ENCODE assay signal across 1 cellular context in genomic region chr10:79176949-79177602, GRCh38.
TF ChIP-seq lines count a peak whose summit lies in the region.

No MANE protein-coding gene starts in this region.

TF ChIP-seq in HepG2, 621 proteins besides CTCF, POLR2A, EP300 and RAD21 (continued from another document and continues in another):
- TF ChIP-seq, protein P1, sequence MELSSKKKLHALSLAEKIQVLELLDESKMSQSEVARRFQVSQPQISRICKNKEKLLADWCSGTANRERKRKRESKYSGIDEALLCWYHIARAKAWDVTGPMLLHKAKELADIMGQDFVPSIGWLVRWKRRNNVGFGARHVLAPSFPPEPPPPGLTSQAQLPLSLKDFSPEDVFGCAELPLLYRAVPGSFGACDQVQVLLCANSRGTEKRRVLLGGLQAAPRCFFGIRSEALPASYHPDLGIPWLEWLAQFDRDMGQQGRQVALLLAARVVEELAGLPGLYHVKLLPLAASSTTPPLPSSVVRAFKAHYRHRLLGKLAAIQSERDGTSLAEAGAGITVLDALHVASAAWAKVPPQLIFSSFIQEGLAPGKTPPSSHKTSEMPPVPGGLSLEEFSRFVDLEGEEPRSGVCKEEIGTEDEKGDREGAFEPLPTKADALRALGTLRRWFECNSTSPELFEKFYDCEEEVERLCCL (CRISPR knock-in tag; IDR thresholded peaks at IDR 0.05; ENCODE audit: borderline replicate concordance): no peak
- TF ChIP-seq ZNF333 (CRISPR knock-in tag; IDR thresholded peaks at IDR 0.05; ENCODE audit: borderline replicate concordance): no peak
- TF ChIP-seq ZNF343 (CRISPR knock-in tag; IDR thresholded peaks at IDR 0.05): no peak
- TF ChIP-seq HMG20A (CRISPR knock-in tag; IDR thresholded peaks at IDR 0.05; ENCODE audit: borderline replicate concordance): no peak; the same call in 1 of the 2 replicates
- TF ChIP-seq NAIF1 (CRISPR knock-in tag; IDR thresholded peaks at IDR 0.05; ENCODE audit: borderline replicate concordance): no peak; the same call in 1 of the 2 replicates
- TF ChIP-seq, protein P2, sequence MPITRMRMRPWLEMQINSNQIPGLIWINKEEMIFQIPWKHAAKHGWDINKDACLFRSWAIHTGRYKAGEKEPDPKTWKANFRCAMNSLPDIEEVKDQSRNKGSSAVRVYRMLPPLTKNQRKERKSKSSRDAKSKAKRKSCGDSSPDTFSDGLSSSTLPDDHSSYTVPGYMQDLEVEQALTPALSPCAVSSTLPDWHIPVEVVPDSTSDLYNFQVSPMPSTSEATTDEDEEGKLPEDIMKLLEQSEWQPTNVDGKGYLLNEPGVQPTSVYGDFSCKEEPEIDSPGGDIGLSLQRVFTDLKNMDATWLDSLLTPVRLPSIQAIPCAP (CRISPR knock-in tag; IDR thresholded peaks at IDR 0.05; ENCODE audit: low read depth): no peak
- no peak for TF ChIP-seq MTF2 (CRISPR knock-in tag; IDR thresholded peaks at IDR 0.05; ENCODE audit: borderline replicate concordance)
- TF ChIP-seq ZNF562 (CRISPR knock-in tag; IDR thresholded peaks at IDR 0.05; ENCODE audit: borderline replicate concordance): no peak
- peak; percentile 36; the same call in 1 of the 2 replicates for TF ChIP-seq THAP11 (CRISPR knock-in tag; IDR thresholded peaks at IDR 0.05)
- TF ChIP-seq MBD4 (IDR thresholded peaks at IDR 0.05; ENCODE audit: borderline replicate concordance, low read length): no peak
- TF ChIP-seq CREB3 (CRISPR knock-in tag; IDR thresholded peaks at IDR 0.05): no peak
- no peak for TF ChIP-seq KLF11 (CRISPR knock-in tag; IDR thresholded peaks at IDR 0.05)
- peak; percentile 59 for TF ChIP-seq TEAD3 (CRISPR knock-in tag; optimal IDR thresholded peaks at IDR 0.05; ENCODE audit: borderline replicate concordance)
- TF ChIP-seq TEAD2 (CRISPR knock-in tag; IDR thresholded peaks at IDR 0.05): no peak
- no peak for TF ChIP-seq KLF6 (CRISPR knock-in tag; IDR thresholded peaks at IDR 0.05)
- no peak for TF ChIP-seq DDIT3 (CRISPR knock-in tag; IDR thresholded peaks at IDR 0.05)
- no peak for TF ChIP-seq ZNF639 (CRISPR knock-in tag; conservative IDR thresholded peaks at IDR 0.05)
- TF ChIP-seq HCFC1 (IDR thresholded peaks at IDR 0.05; ENCODE audit: low read depth, low read length): no peak
- TF ChIP-seq GZF1 (CRISPR knock-in tag; IDR thresholded peaks at IDR 0.05): no peak
- no peak for TF ChIP-seq HNF4G (IDR thresholded peaks at IDR 0.05; ENCODE audit: borderline replicate concordance, low read depth, low read length)
- peak; percentile 43; the same call in 1 of the 2 replicates for TF ChIP-seq HNF4G (CRISPR knock-in tag; IDR thresholded peaks at IDR 0.05; ENCODE audit: borderline replicate concordance, low read depth)
- peak; percentile 61; the same call in 1 of the 2 replicates for TF ChIP-seq ZNF232 (CRISPR knock-in tag; IDR thresholded peaks at IDR 0.05; ENCODE audit: borderline replicate concordance)
- 0 out of 2 replicates have a peak, but pooled peaks have one; percentile 25 for TF ChIP-seq ZNF558 (CRISPR knock-in tag; IDR thresholded peaks at IDR 0.05; ENCODE audit: borderline replicate concordance)
- no peak for TF ChIP-seq SNAPC2 (CRISPR knock-in tag; IDR thresholded peaks at IDR 0.05)
- TF ChIP-seq SSRP1 (CRISPR knock-in tag; IDR thresholded peaks at IDR 0.05): no peak
- TF ChIP-seq RFX3 (CRISPR knock-in tag; IDR thresholded peaks at IDR 0.05): no peak
- peak; percentile 77 for TF ChIP-seq MIXL1 (CRISPR knock-in tag; IDR thresholded peaks at IDR 0.05)
- no peak for TF ChIP-seq NCOA1 (CRISPR knock-in tag; IDR thresholded peaks at IDR 0.05)
- TF ChIP-seq NRL (CRISPR knock-in tag; IDR thresholded peaks at IDR 0.05; ENCODE audit: borderline replicate concordance): 0 out of 2 replicates have a peak, but pooled peaks have one; percentile 46
- TF ChIP-seq ZSCAN12 (CRISPR knock-in tag; IDR thresholded peaks at IDR 0.05): peak; percentile 82; the same call in 1 of the 2 replicates
- TF ChIP-seq BORCS8-MEF2B (CRISPR knock-in tag; IDR thresholded peaks at IDR 0.05): no peak
- no peak for TF ChIP-seq FIP1L1 (IDR thresholded peaks at IDR 0.05; ENCODE audit: borderline replicate concordance, insufficient read depth, low read depth, low read length)
- TF ChIP-seq SP2 (CRISPR knock-in tag; IDR thresholded peaks at IDR 0.05): no peak; the same call in 1 of the 2 replicates
- TF ChIP-seq, protein P3, sequence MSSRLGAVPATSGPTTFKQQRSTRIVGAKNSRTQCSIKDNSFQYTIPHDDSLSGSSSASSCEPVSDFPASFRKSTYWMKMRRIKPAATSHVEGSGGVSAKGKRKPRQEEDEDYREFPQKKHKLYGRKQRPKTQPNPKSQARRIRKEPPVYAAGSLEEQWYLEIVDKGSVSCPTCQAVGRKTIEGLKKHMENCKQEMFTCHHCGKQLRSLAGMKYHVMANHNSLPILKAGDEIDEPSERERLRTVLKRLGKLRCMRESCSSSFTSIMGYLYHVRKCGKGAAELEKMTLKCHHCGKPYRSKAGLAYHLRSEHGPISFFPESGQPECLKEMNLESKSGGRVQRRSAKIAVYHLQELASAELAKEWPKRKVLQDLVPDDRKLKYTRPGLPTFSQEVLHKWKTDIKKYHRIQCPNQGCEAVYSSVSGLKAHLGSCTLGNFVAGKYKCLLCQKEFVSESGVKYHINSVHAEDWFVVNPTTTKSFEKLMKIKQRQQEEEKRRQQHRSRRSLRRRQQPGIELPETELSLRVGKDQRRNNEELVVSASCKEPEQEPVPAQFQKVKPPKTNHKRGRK (CRISPR knock-in tag; IDR thresholded peaks at IDR 0.05): no peak
- TF ChIP-seq TRIM22 (IDR thresholded peaks at IDR 0.05): no peak
- TF ChIP-seq HNRNPL (IDR thresholded peaks at IDR 0.05; ENCODE audit: low read depth, low read length): no peak
- no peak for TF ChIP-seq ZNF556 (CRISPR knock-in tag; IDR thresholded peaks at IDR 0.05; ENCODE audit: borderline replicate concordance)
- TF ChIP-seq NR2C2 (CRISPR knock-in tag; IDR thresholded peaks at IDR 0.05; ENCODE audit: borderline replicate concordance): no peak
- TF ChIP-seq MYPOP (CRISPR knock-in tag; IDR thresholded peaks at IDR 0.05): no peak
- peak; percentile 77 for TF ChIP-seq ZNF264 (CRISPR knock-in tag; IDR thresholded peaks at IDR 0.05)
- 0 out of 2 replicates have a peak, but pooled peaks have one; percentile 51 for TF ChIP-seq HES4 (CRISPR knock-in tag; IDR thresholded peaks at IDR 0.05; ENCODE audit: borderline replicate concordance)
- no peak for TF ChIP-seq GRHL1 (CRISPR knock-in tag; conservative IDR thresholded peaks at IDR 0.05)
- TF ChIP-seq, protein P4, sequence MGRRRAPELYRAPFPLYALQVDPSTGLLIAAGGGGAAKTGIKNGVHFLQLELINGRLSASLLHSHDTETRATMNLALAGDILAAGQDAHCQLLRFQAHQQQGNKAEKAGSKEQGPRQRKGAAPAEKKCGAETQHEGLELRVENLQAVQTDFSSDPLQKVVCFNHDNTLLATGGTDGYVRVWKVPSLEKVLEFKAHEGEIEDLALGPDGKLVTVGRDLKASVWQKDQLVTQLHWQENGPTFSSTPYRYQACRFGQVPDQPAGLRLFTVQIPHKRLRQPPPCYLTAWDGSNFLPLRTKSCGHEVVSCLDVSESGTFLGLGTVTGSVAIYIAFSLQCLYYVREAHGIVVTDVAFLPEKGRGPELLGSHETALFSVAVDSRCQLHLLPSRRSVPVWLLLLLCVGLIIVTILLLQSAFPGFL (CRISPR knock-in tag; IDR thresholded peaks at IDR 0.05): no peak
- TF ChIP-seq, protein P5, sequence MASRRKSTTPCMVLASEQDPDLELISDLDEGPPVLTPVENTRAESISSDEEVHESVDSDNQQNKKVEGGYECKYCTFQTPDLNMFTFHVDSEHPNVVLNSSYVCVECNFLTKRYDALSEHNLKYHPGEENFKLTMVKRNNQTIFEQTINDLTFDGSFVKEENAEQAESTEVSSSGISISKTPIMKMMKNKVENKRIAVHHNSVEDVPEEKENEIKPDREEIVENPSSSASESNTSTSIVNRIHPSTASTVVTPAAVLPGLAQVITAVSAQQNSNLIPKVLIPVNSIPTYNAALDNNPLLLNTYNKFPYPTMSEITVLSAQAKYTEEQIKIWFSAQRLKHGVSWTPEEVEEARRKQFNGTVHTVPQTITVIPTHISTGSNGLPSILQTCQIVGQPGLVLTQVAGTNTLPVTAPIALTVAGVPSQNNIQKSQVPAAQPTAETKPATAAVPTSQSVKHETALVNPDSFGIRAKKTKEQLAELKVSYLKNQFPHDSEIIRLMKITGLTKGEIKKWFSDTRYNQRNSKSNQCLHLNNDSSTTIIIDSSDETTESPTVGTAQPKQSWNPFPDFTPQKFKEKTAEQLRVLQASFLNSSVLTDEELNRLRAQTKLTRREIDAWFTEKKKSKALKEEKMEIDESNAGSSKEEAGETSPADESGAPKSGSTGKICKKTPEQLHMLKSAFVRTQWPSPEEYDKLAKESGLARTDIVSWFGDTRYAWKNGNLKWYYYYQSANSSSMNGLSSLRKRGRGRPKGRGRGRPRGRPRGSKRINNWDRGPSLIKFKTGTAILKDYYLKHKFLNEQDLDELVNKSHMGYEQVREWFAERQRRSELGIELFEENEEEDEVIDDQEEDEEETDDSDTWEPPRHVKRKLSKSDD (CRISPR knock-in tag; IDR thresholded peaks at IDR 0.05; ENCODE audit: low read depth): no peak
- TF ChIP-seq ZNF670 (CRISPR knock-in tag; IDR thresholded peaks at IDR 0.05; ENCODE audit: borderline replicate concordance): no peak
- no peak for TF ChIP-seq MTERF4 (CRISPR knock-in tag; IDR thresholded peaks at IDR 0.05)
- peak; percentile 66 for TF ChIP-seq ZNF263 (CRISPR knock-in tag; IDR thresholded peaks at IDR 0.05)
- TF ChIP-seq AHR (CRISPR knock-in tag; IDR thresholded peaks at IDR 0.05): no peak
- TF ChIP-seq BRCA1 (CRISPR knock-in tag; IDR thresholded peaks at IDR 0.05): 0 out of 2 replicates have a peak, but pooled peaks have one; percentile 53
- no peak; the same call in 1 of the 2 replicates for TF ChIP-seq ZNF724P (CRISPR knock-in tag; IDR thresholded peaks at IDR 0.05; ENCODE audit: borderline replicate concordance)
- TF ChIP-seq JARID2 (CRISPR knock-in tag; IDR thresholded peaks at IDR 0.05; ENCODE audit: insufficient replicate concordance): no peak
